ENCODE assay signal across 8 cellular contexts in genomic region chr7:92837214-92837749, GRCh38. TPM values are rescaled to one million over a fixed set of nuclear protein-coding genes. Genes with fewer than 3 reads are reported as not detected.
DNase-seq lines count a peak whose midpoint lies in the region; TF ChIP-seq lines count a peak whose summit lies in the region.

No MANE protein-coding gene starts in this region.

- no peak for DNase-seq in AG04450 (ENCODE audit: low read depth, low spot score)
- DNase-seq in HFF-Myc (ENCODE audit: extremely low read depth, low read depth), result no peak
- no peak for DNase-seq in iPS DF 6.9 (ENCODE audit: low read depth, low spot score)
- DNase-seq in suprapubic skin (ENCODE audit: low spot score in 2 of 2), result no peak
- no peak for DNase-seq in stimulated activated naive CD4-positive, alpha-beta T cell treated with Interleukin-2 at 50 U/mL for 16 hours (lab: John Stamatoyannopoulos, UW)
- no peak for DNase-seq in NCI-H774 (lab: John Stamatoyannopoulos, UW)
- no peak for DNase-seq in stimulated activated CD4-positive, alpha-beta T cell treated with anti-CD3 and anti-CD28 coated beads, Interleukin-12 subunit alpha, Interleukin-12 subunit beta, amount 100 ng/mL, for 4 hours

- CTCF ChIA-PET in AG04450 (lab: Charles Lee), result interaction anchor here (1.3 to 2.0 kb wide), 5 partner anchors 141 to 219 kb away, joined by 4 to 10 read pairs (median 5); no protein-coding TSS in a partner anchor

- POLR2A ChIA-PET in AG04450 (lab: Yijun Ruan, JAX), result interaction anchor here (1.1 to 1.4 kb wide), 2 partner anchors 140 to 248 kb away, joined by 3 read pairs; no protein-coding TSS in a partner anchor

- TF ChIP-seq POLR2A in suprapubic skin (IDR thresholded peaks at IDR 0.05), result no peak

- H3K36me3 ChIP-seq in iPS DF 6.9 (ENCODE audit: control insufficient read depth, insufficient read depth, low read length) (no peaks in the 10 kb centered on the region), suprapubic skin (no peaks in the 10 kb centered on the region)

- TF ChIP-seq CTCF in AG04450 (IDR thresholded peaks at IDR 0.05; ENCODE audit: low read depth, low read length) (no peak), HFF-Myc (IDR thresholded peaks at IDR 0.05; ENCODE audit: low read depth, low read length, missing control alignments) (no peak), WI38 (IDR thresholded peaks at IDR 0.05; ENCODE audit: low read depth, low read length) (no peak), suprapubic skin (IDR thresholded peaks at IDR 0.05) (no peak)

- no CpG with 5 or more reads among the region's 4 CpGs for WGBS in iPS DF 6.9 (ENCODE audit: insufficient coverage, insufficient read length)
- WGBS in suprapubic skin, result 4% methylated on average over 4 of the region's 4 CpGs

- no peak for TF ChIP-seq EP300 in suprapubic skin (IDR thresholded peaks at IDR 0.05)

- H3K27ac ChIP-seq in AG04450 (ENCODE audit: low read depth, low read length) (peak overlapping the region; percentile 77), iPS DF 6.9 (ENCODE audit: low read length) (no peak overlapping the region), suprapubic skin (peak overlapping the region; percentile 88)

- H3K4me1 ChIP-seq in iPS DF 6.9 (ENCODE audit: control insufficient read depth, insufficient read depth, low read length) (no peaks in the 10 kb centered on the region; the same call in 1 of the 2 replicates), suprapubic skin (peaks cover 11% of the 10 kb centered on the region)

- no peaks in the 10 kb centered on the region; the same call in 1 of the 2 replicates for H3K9me3 ChIP-seq in AG04450 (ENCODE audit: control insufficient read depth, insufficient read depth, low read length)
- H3K9me3 ChIP-seq in iPS DF 6.9 (ENCODE audit: control insufficient read depth, insufficient read depth, low read length), result no peaks in the 10 kb centered on the region
- H3K9me3 ChIP-seq in suprapubic skin, result no peaks in the 10 kb centered on the region

- H3K4me3 ChIP-seq in AG04450 (ENCODE audit: low read depth, low read length), result peak overlapping the region; percentile 91
- H3K4me3 ChIP-seq in HFF-Myc (replicated peaks; ENCODE audit: low read depth, low read length), result peak overlapping the region; percentile 79
- peak overlapping the region; percentile 92 for H3K4me3 ChIP-seq in WI38 (ENCODE audit: low read depth, low read length)
- H3K4me3 ChIP-seq in iPS DF 6.9 (ENCODE audit: low read length), result peak overlapping the region; percentile 60; the same call in 1 of the 2 replicates
- peak overlapping the region; percentile 83 for H3K4me3 ChIP-seq in suprapubic skin

- H3K27me3 ChIP-seq in AG04450 (ENCODE audit: control insufficient read depth, insufficient read depth, low read length) (no peaks in the 10 kb centered on the region), iPS DF 6.9 (ENCODE audit: control insufficient read depth, insufficient read depth, low read length) (no peaks in the 10 kb centered on the region; the same call in 1 of the 2 replicates), suprapubic skin (no peaks in the 10 kb centered on the region)

RNA-seq across cellular contexts. Expression of gene CDK6, which starts 0.9 kb away (rescaled TPM):
- 34.5 and 40.6 TPM in 2 replicates for polyA plus RNA-seq in AG04450 (2011; rRNA removed)
- polyA minus RNA-seq in AG04450 (2011; rRNA and poly(A)+ RNA removed), result 87.5 and 90.6 TPM in 2 replicates
- 10 to 100 TPM; 58.1 to 79.1 (median 68.3) TPM for total RNA-seq in suprapubic skin
